Comparison of ENCODE assay signal across 22 cellular contexts in the genomic region with DNA sequence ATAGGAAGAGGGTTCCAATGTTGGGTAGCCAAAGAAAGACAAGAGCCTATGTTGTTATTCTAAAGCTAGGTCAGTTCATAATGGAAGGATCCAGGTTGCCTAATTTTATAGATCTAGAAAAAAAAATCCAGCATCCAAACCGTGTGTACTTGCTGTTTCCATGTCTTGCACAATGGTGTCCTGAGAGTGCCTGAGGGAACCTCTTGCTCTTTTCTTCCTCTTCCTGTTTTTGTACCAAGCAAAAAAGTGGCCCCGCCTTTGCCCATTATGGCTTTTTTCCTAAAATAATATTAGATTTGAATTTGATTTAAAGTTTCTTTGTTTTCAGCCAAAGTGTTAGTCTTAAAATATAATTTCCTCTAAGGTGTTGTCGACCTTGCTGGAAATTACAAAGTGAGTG.
"Had no signal": no experiment of that assay in that cellular context is flagged by ENCODE, and none has a peak within 500 bp of the region (broad histone marks: within the 10 kb centered on the region; RNA-seq: fewer than 3 reads in every experiment).

No MANE protein-coding gene starts in this region.

- H3K9me3 Mint-ChIP-seq: mesothelial cell of epicardium, natural killer cell, neural progenitor cell had no signal

- H3K9me3 ChIP-seq: left ventricle myocardium inferior, lower lobe of right lung, ovary, stomach, thoracic aorta had no signal

- H3K27ac Mint-ChIP-seq: immature natural killer cell, memory B cell, mesothelial cell of epicardium, natural killer cell, neural progenitor cell had no signal

- H3K4me3 ChIP-seq: dorsolateral prefrontal cortex, left ventricle myocardium inferior, lower lobe of right lung, neural progenitor cell, ovary, stomach, thoracic aorta had no signal

- ATAC-seq: esophagus mucosa, left cardiac atrium, lower lobe of right lung, natural killer cell had no signal

- H3K4me1 Mint-ChIP-seq: immature natural killer cell, memory B cell, mesothelial cell of epicardium, natural killer cell, neural progenitor cell had no signal

- H2AFZ ChIP-seq: neural progenitor cell had no signal

- H3K36me3 Mint-ChIP-seq: immature natural killer cell, memory B cell, mesothelial cell of epicardium, natural killer cell, neural progenitor cell had no signal

- H3K4me3 Mint-ChIP-seq: immature natural killer cell, memory B cell, mesothelial cell of epicardium, natural killer cell, neural progenitor cell had no signal

- H3K36me3 ChIP-seq: left ventricle myocardium inferior, lower lobe of right lung, neural progenitor cell, ovary, stomach had no signal

- H3K27ac ChIP-seq: left ventricle myocardium inferior, lower lobe of right lung, neural progenitor cell, ovary, stomach, thoracic aorta had no signal

- DNase-seq: cortex of kidney; dorsolateral prefrontal cortex; effector CD8-positive, alpha-beta T cell; immature natural killer cell; left cardiac atrium; left ventricle myocardium inferior; lower lobe of right lung; natural killer cell; nucleus accumbens; ovary; right cardiac atrium; small intestine; stimulated activated CD4-positive, alpha-beta T cell treated with anti-CD3 and anti-CD28 coated beads, Interleukin-12 subunit alpha, Interleukin-12 subunit beta, amount 100 ng/mL, for 4 hours; stimulated activated naive CD4-positive, alpha-beta T cell; stomach; substantia nigra; trophoblast cell had no signal

- H3K4me2 ChIP-seq: neural progenitor cell had no signal

- H3K27me3 ChIP-seq: dorsolateral prefrontal cortex, neural progenitor cell, ovary, stomach had no signal

- H3K9ac ChIP-seq: neural progenitor cell had no signal

- H3K4me1 ChIP-seq: left ventricle myocardium inferior, lower lobe of right lung, stomach had no signal
